10 cellular contexts compared by ENCODE assay signal in genomic region chr17:12815642-12816141, GRCh38. TPM values are rescaled to one million over a fixed set of nuclear protein-coding genes. Genes with fewer than 3 reads are reported as not detected.
A peak's percentile ranks its signal among the peaks of the same experiment; 100 is the strongest.
DNase-seq lines count a peak whose midpoint lies in the region; ATAC-seq and TF ChIP-seq lines count a peak whose summit lies in the region.
"Had no signal": no experiment of that assay in that cellular context is flagged by ENCODE, and none has a peak within 500 bp of the region (broad histone marks: within the 10 kb centered on the region; RNA-seq: fewer than 3 reads in every experiment).

No MANE protein-coding gene starts in this region.

- no peak overlapping the region for H2AFZ ChIP-seq in mammary epithelial cell (ENCODE audit: low read depth, low read length)

- ATAC-seq in GM18505 (IDR thresholded peaks at IDR 0.05; ENCODE audit: unreplicated experiment) = peak; percentile 100
- peak; percentile 99 for ATAC-seq in GM21423 (IDR thresholded peaks at IDR 0.05; ENCODE audit: unreplicated experiment)
- ATAC-seq in HG03108 (IDR thresholded peaks at IDR 0.05; ENCODE audit: unreplicated experiment) = peak; percentile 98

- H3K4me1 ChIP-seq in mammary epithelial cell (ENCODE audit: insufficient read depth, low read length) = no peaks in the 10 kb centered on the region
- peaks cover 0 to 7% (median 0%) of the 10 kb centered on the region in 6 donors for H3K4me1 ChIP-seq in spleen
- H3K4me1 ChIP-seq: Caco-2 had no signal

- DNase-seq in RPMI8226 (peak; percentile 3), NCI-H82 treated with DMSO at 0.1 percent for 48 hours (lab: John Stamatoyannopoulos, UW; ENCODE audit: unreplicated experiment) (no peak), mammary epithelial cell (no peak), spleen (no peak)
- no peak for DNase-seq in activated CD4-positive, alpha-beta T cell treated with anti-CD3 and anti-CD28 coated beads for 1 hour
- DNase-seq: Caco-2, NCI-H226 had no signal

- H4K20me1 ChIP-seq in mammary epithelial cell (ENCODE audit: insufficient read depth, low read length) = no peaks in the 10 kb centered on the region

- H3K27ac ChIP-seq in mammary epithelial cell (ENCODE audit: insufficient read depth, low read depth, low read length) = no peak overlapping the region
- H3K27ac ChIP-seq in spleen = peak overlapping the region in 2 of 8 donors; percentile 15

- H3K27me3 ChIP-seq in mammary epithelial cell (ENCODE audit: insufficient read depth, low read length) (no peaks in the 10 kb centered on the region), spleen (replicated peaks in 1 of 7) (no peaks in the 10 kb centered on the region)

- WGBS in mammary epithelial cell (ENCODE audit: low coverage, missing lambda C conversion rate) = 23% methylated on average over 3 of the region's 3 CpGs
- WGBS in spleen, 5 donors = 45 to 51% (median 49%) methylated on average over 3 of the region's 3 CpGs

- dilution Hi-C loops in mammary epithelial cell (cut with HindIII; ENCODE audit: low sequenced_read_pairs) = no loop called here

- H3K4me3 ChIP-seq in mammary epithelial cell (replicated peaks in 1 of 3; ENCODE audit: insufficient read depth in 1 of 3, low read depth in 2 of 3, low read length in 3 of 3) (no peak overlapping the region), spleen (no peak overlapping the region)

- no peak overlapping the region for H3K4me2 ChIP-seq in mammary epithelial cell (ENCODE audit: insufficient read depth, low read depth, low read length)

- in situ Hi-C loops in mammary epithelial cell (cut with MboI; ENCODE audit: low sequenced_read_pairs in 2 of 2) = no loop called here

- no TSS peak for BruUV-seq in mammary epithelial cell (replicated peaks; lab: Mats Ljungman, UMichigan)

- H3K9me3 ChIP-seq in mammary epithelial cell (replicated peaks; ENCODE audit: insufficient read depth, low read length) = peaks cover 8% of the 10 kb centered on the region
- H3K9me3 ChIP-seq in spleen = peaks cover 0 to 8% (median 4%) of the 10 kb centered on the region in 8 donors
- H3K9me3 ChIP-seq: Caco-2 had no signal

- H3K9ac ChIP-seq in mammary epithelial cell (ENCODE audit: insufficient read depth, low read length) = no peak overlapping the region

- intact Hi-C loops in mammary epithelial cell (cut with micrococcal nuclease) (no loop called here), spleen (cut with DNase I; ENCODE audit: low total_unique reads) (no loop called here)

- CTCF ChIA-PET in mammary epithelial cell (lab: Charles Lee; ENCODE audit: low non-redundant PET) = no interaction called here

- TF ChIP-seq CTCF in mammary epithelial cell (conservative IDR thresholded peaks at IDR 0.05 in 1 of 2, IDR thresholded peaks at IDR 0.05 in 1 of 2; ENCODE audit: extremely low read depth in 1 of 2, insufficient read depth in 1 of 2, low read depth in 1 of 2, low read length in 2 of 2) (no peak), spleen (IDR thresholded peaks at IDR 0.05 in 8 of 11, conservative IDR thresholded peaks at IDR 0.05 in 3 of 11) (no peak)

- no peaks in the 10 kb centered on the region for H3K36me3 ChIP-seq in mammary epithelial cell (ENCODE audit: insufficient read depth, low read length)
- H3K36me3 ChIP-seq in spleen = no peaks in the 10 kb centered on the region

- TF ChIP-seq POLR2A in GM18505 (IDR thresholded peaks at IDR 0.05; ENCODE audit: borderline replicate concordance, extremely low read depth, insufficient read depth, insufficient read length) (no peak), spleen (IDR thresholded peaks at IDR 0.05) (no peak)

- no peaks in the 10 kb centered on the region for H3K79me2 ChIP-seq in mammary epithelial cell (ENCODE audit: insufficient read depth, low read length)

RNA-seq across cellular contexts. Expression of gene ARHGAP44, which starts 26.4 kb away (rescaled TPM):
- total RNA-seq in mammary epithelial cell (1 to 10 TPM; 1.1 to 4.3 TPM), spleen (1 to 10 TPM; 1.2 to 2.6 (median 1.7) TPM)
- polyA plus RNA-seq in mammary epithelial cell (0.12 TPM), spleen (under 1 TPM; 0.54 to 0.99 (median 0.70) TPM)
- polyA minus RNA-seq in mammary epithelial cell = not detected
